Comparison of ENCODE assay signal across 11 cellular contexts in genomic region chrX:106168107-106168506, GRCh38. TPM values are rescaled to one million over a fixed set of nuclear protein-coding genes. Genes with fewer than 3 reads are reported as not detected.
A peak's percentile ranks its signal among the peaks of the same experiment; 100 is the strongest.
DNase-seq lines count a peak whose midpoint lies in the region; ATAC-seq and TF ChIP-seq lines count a peak whose summit lies in the region.
"Had no signal": no experiment of that assay in that cellular context is flagged by ENCODE, and none has a peak within 500 bp of the region (broad histone marks: within the 10 kb centered on the region; RNA-seq: fewer than 3 reads in every experiment).

TSS of gene PWWP3B (plus strand) at chrX:106168305. CDS start at chrX:106205433, 37,128 bp downstream.

- H3K9me2 ChIP-seq in HCT116 (ENCODE audit: insufficient read depth) = no peaks in the 10 kb centered on the region

- TF ChIP-seq RAD21 in HCT116 (IDR thresholded peaks at IDR 0.05; ENCODE audit: low read depth) = no peak

- H3K9ac ChIP-seq in HCT116 (ENCODE audit: low read length) (peak within 1 kb of the TSS; percentile 48), adipocyte (ENCODE audit: low read length) (no peak within 1 kb of the TSS)

- H3K27ac ChIP-seq in HCT116 (ENCODE audit: low read depth, low read length) (no peak within 1 kb of the TSS), prostate gland (no peak within 1 kb of the TSS)

- TF ChIP-seq POLR2A in HCT116 (IDR thresholded peaks at IDR 0.05; ENCODE audit: borderline replicate concordance, extremely low read depth, insufficient read depth, insufficient read length) (peak; percentile 21), prostate gland (IDR thresholded peaks at IDR 0.05) (no peak)

- H3K27me3 ChIP-seq in HCT116 (ENCODE audit: insufficient read depth, low read length) (no peaks in the 10 kb centered on the region), adipocyte (replicated peaks; ENCODE audit: control insufficient read depth, insufficient read depth, low read length) (peaks cover 32% of the 10 kb centered on the region), prostate gland (replicated peaks; ENCODE audit: insufficient read depth) (no peaks in the 10 kb centered on the region)

- peaks cover 0 to 5% of the 10 kb centered on the region in 2 experiments; a peak in 1 of 4 replicates for H3K4me1 ChIP-seq in HCT116 (ENCODE audit: control insufficient read depth in 1 of 2, insufficient read depth in 2 of 2, low read length in 2 of 2)
- H3K4me1 ChIP-seq in adipocyte (ENCODE audit: control insufficient read depth, insufficient read depth, low read length) = no peaks in the 10 kb centered on the region
- H3K4me1 ChIP-seq in prostate gland (replicated peaks) = no peaks in the 10 kb centered on the region

- 6% methylated on average over 14 of the region's 14 CpGs for WGBS in prostate gland

- peak; percentile 38 for DNase-seq in HCT116 (ENCODE audit: low read depth, low spot score)
- no peak for DNase-seq in adipocyte (ENCODE audit: low read depth)
- peak; percentile 9 for DNase-seq in iPS DF 4.7 (ENCODE audit: extremely low read depth, low spot score)
- peak; percentile 16 for DNase-seq in prostate gland (ENCODE audit: low spot score)
- DNase-seq in activated gamma-delta T cell treated with Interleukin-2 at 50 U/mL for 16 hours = no peak
- DNase-seq in inferior parietal cortex (ENCODE audit: extremely low spot score) = no peak
- no peak for DNase-seq in HuH-7 (ENCODE audit: low spot score)
- DNase-seq: activated T-cell treated with anti-CD3 and anti-CD28 coated beads, Interleukin-2, amount 50 U/mL, for 24 hours; GF-D8; stimulated activated CD4-positive, alpha-beta T cell treated with anti-CD3 and anti-CD28 coated beads, Interleukin-4, amount 100 ng/mL, for 24 hours had no signal

- H3K4me3 ChIP-seq in HCT116 (replicated peaks in 1 of 2; ENCODE audit: low read depth in 1 of 2, low read length in 2 of 2) (peak within 1 kb of the TSS; percentile 44 to 56), adipocyte (ENCODE audit: low read length) (peak within 1 kb of the TSS; percentile 54), prostate gland (no peak within 1 kb of the TSS)

- H3K9me3 ChIP-seq in HCT116 (ENCODE audit: control insufficient read depth in 1 of 2, insufficient read depth in 1 of 2, low read depth in 1 of 2, low read length in 2 of 2) (no peaks in the 10 kb centered on the region), adipocyte (ENCODE audit: control insufficient read depth, low read length) (no peaks in the 10 kb centered on the region), prostate gland (no peaks in the 10 kb centered on the region)

- peak; percentile 97 for ATAC-seq in HCT116
- no peak for ATAC-seq in GM21381 (IDR thresholded peaks at IDR 0.05; ENCODE audit: unreplicated experiment)

- peak within 1 kb of the TSS; percentile 75 for H3K4me2 ChIP-seq in HCT116 (ENCODE audit: low read length)

- no peaks in the 10 kb centered on the region for H4K20me1 ChIP-seq in HCT116 (ENCODE audit: insufficient read depth)

- POLR2A ChIA-PET in HCT116 (lab: Charles Lee) = no interaction called here

- intact Hi-C loops in HCT116 (cut with micrococcal nuclease) (no loop called here), prostate gland (cut with DNase I) (no loop called here)

- H3K36me3 ChIP-seq in HCT116 (ENCODE audit: control insufficient read depth in 1 of 2, insufficient read depth in 2 of 2, low read length in 2 of 2) = no peaks in the 10 kb centered on the region
- H3K36me3 ChIP-seq in adipocyte (ENCODE audit: control insufficient read depth, insufficient read depth, low read length, severe bottlenecking) = no peaks in the 10 kb centered on the region
- no peaks in the 10 kb centered on the region for H3K36me3 ChIP-seq in prostate gland

- no TSS peak for BruUV-seq in HCT116 (replicated peaks; lab: Mats Ljungman, UMichigan)

- RAD21 ChIA-PET in HCT116 (lab: Charles Lee; ENCODE audit: low non-redundant PET in 1 of 2, low total read pairs in 2 of 2, uncharacterized antibody in 2 of 2, unreplicated experiment in 2 of 2) = no interaction called here

- H3K79me2 ChIP-seq in HCT116 (ENCODE audit: insufficient read depth, low read length) = no peaks in the 10 kb centered on the region

- no peak for TF ChIP-seq CTCF in HCT116 (IDR thresholded peaks at IDR 0.05 in 2 of 3, conservative IDR thresholded peaks at IDR 0.05 in 1 of 3; ENCODE audit: borderline replicate concordance in 1 of 3, insufficient read depth in 1 of 3, low read depth in 2 of 3, low read length in 2 of 3)
- no peak for TF ChIP-seq CTCF in prostate gland (IDR thresholded peaks at IDR 0.05)

- peak within 1 kb of the TSS; percentile 91 for H2AFZ ChIP-seq in HCT116 (ENCODE audit: low read depth, low read length, poor library complexity, severe bottlenecking)

- CTCF ChIA-PET in HCT116 (lab: Charles Lee) = no interaction called here

TF ChIP-seq in HCT116, 20 proteins besides CTCF, POLR2A, EP300 and RAD21:
- no peak for TF ChIP-seq ELF1 (IDR thresholded peaks at IDR 0.05; ENCODE audit: borderline replicate concordance, low read depth)
- no peak for TF ChIP-seq CEBPB (IDR thresholded peaks at IDR 0.05; ENCODE audit: low read depth)
- TF ChIP-seq, protein P1, sequence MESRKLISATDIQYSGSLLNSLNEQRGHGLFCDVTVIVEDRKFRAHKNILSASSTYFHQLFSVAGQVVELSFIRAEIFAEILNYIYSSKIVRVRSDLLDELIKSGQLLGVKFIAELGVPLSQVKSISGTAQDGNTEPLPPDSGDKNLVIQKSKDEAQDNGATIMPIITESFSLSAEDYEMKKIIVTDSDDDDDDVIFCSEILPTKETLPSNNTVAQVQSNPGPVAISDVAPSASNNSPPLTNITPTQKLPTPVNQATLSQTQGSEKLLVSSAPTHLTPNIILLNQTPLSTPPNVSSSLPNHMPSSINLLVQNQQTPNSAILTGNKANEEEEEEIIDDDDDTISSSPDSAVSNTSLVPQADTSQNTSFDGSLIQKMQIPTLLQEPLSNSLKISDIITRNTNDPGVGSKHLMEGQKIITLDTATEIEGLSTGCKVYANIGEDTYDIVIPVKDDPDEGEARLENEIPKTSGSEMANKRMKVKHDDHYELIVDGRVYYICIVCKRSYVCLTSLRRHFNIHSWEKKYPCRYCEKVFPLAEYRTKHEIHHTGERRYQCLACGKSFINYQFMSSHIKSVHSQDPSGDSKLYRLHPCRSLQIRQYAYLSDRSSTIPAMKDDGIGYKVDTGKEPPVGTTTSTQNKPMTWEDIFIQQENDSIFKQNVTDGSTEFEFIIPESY (IDR thresholded peaks at IDR 0.05; ENCODE audit: extremely low read depth, insufficient replicate concordance, low read length) = no peak
- no peak for TF ChIP-seq JUND (IDR thresholded peaks at IDR 0.05)
- 0 out of 2 replicates have a peak, but pooled peaks have one; percentile 10 for TF ChIP-seq CBX3 (IDR thresholded peaks at IDR 0.05; ENCODE audit: low read depth)
- TF ChIP-seq, protein P2, sequence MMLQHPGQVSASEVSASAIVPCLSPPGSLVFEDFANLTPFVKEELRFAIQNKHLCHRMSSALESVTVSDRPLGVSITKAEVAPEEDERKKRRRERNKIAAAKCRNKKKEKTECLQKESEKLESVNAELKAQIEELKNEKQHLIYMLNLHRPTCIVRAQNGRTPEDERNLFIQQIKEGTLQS (IDR thresholded peaks at IDR 0.05) = no peak
- TF ChIP-seq, protein P3, sequence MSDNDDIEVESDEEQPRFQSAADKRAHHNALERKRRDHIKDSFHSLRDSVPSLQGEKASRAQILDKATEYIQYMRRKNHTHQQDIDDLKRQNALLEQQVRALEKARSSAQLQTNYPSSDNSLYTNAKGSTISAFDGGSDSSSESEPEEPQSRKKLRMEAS (IDR thresholded peaks at IDR 0.05) = peak; percentile 70
- no peak for TF ChIP-seq EZH2 (IDR thresholded peaks at IDR 0.05)
- no peak for TF ChIP-seq YY1 (IDR thresholded peaks at IDR 0.05; ENCODE audit: extremely low read depth, insufficient replicate concordance, low read depth, low read length)
- no peak for TF ChIP-seq ZFX (IDR thresholded peaks at IDR 0.05)
- TF ChIP-seq FOSL1 (IDR thresholded peaks at IDR 0.05; ENCODE audit: low read depth) = no peak
- peak; percentile 57 for TF ChIP-seq POLR2AphosphoS5 (IDR thresholded peaks at IDR 0.05; ENCODE audit: low read depth, low read length)
- TF ChIP-seq SRF (IDR thresholded peaks at IDR 0.05; ENCODE audit: low read depth) = no peak
- no peak for TF ChIP-seq EZH2phosphoT487 (IDR thresholded peaks at IDR 0.05; ENCODE audit: borderline replicate concordance)
- TF ChIP-seq TCF7L2 (IDR thresholded peaks at IDR 0.05; ENCODE audit: borderline replicate concordance, extremely low read depth, insufficient read depth, insufficient read length) = no peak
- TF ChIP-seq SIN3A (IDR thresholded peaks at IDR 0.05; ENCODE audit: low read depth) = no peak
- no peak for TF ChIP-seq EGR1 (IDR thresholded peaks at IDR 0.05; ENCODE audit: low read depth)

RNA-seq across cellular contexts. Expression of gene PWWP3B, which starts in this region (rescaled TPM):
- total RNA-seq in HCT116 (2021; ENCODE audit: unreplicated experiment) = 3.4 TPM
- 0.57 and 0.90 TPM in 2 replicates for polyA plus RNA-seq in HCT116 (2012)
- 10 to 100 TPM in 1 of 2 donors, 1 to 10 TPM in 1; 1.2 to 56.7 TPM for total RNA-seq in prostate gland

Comparison
In these comparisons a context has a peak if more than half of its experiments do, and no peak if none do; other contexts are left out.
1. DNase-seq: peak in HCT116 (single experiment), iPS DF 4.7 (single experiment) and prostate gland (single experiment); none in adipocyte (single experiment), activated gamma-delta T cell treated with Interleukin-2 at 50 U/mL for 16 hours (single experiment), inferior parietal cortex (single experiment) and HuH-7 (single experiment).
2. H3K4me3 ChIP-seq: peak in HCT116 (2 of 2) and adipocyte (single experiment); none in prostate gland (0 of 2).